ENCODE assay signal across 8 cellular contexts in genomic region chr2:37982147-37982582, GRCh38. TPM values are rescaled to one million over a fixed set of nuclear protein-coding genes. Genes with fewer than 3 reads are reported as not detected.
DNase-seq lines count a peak whose midpoint lies in the region; ATAC-seq and TF ChIP-seq lines count a peak whose summit lies in the region.

No MANE protein-coding gene starts in this region.

- peaks cover 4 to 13% (median 6%) of the 10 kb centered on the region in 7 donors for H3K9me3 Mint-ChIP-seq in CD14-positive monocyte
- H3K9me3 Mint-ChIP-seq in activated T-cell treated with anti-CD3 and anti-CD28 coated beads, Interleukin-2, amount 50 U/mL, for 72 hours = no peaks in the 10 kb centered on the region

- no peaks in the 10 kb centered on the region for H3K79me2 ChIP-seq in OCI-LY1 (ENCODE audit: insufficient read depth, low read length)

- TF ChIP-seq CTCF in CD14-positive monocyte (IDR thresholded peaks at IDR 0.05) = peak; percentile 95
- TF ChIP-seq CTCF in OCI-LY1 (IDR thresholded peaks at IDR 0.05; ENCODE audit: low read length) = peak; percentile 92
- peak; percentile 71 for TF ChIP-seq CTCF in foreskin fibroblast (IDR thresholded peaks at IDR 0.05; ENCODE audit: low read depth, low read length)
- peak; percentile 83 to 92 (median 86) for TF ChIP-seq CTCF in testis (IDR thresholded peaks at IDR 0.05)

- H3K4me3 ChIP-seq in OCI-LY1 (ENCODE audit: low read depth, low read length, poor library complexity, severe bottlenecking) (no peak overlapping the region), foreskin fibroblast (ENCODE audit: low read depth in 1 of 2, low read length in 2 of 2) (peak overlapping the region in 1 of 2 donors; percentile 2), testis (no peak overlapping the region)

- H3K27me3 ChIP-seq in OCI-LY1 (ENCODE audit: insufficient read depth, low read length) = no peaks in the 10 kb centered on the region
- H3K27me3 ChIP-seq in testis = no peaks in the 10 kb centered on the region

- no peak for TF ChIP-seq POLR2A in testis (IDR thresholded peaks at IDR 0.05)

- no peaks in the 10 kb centered on the region for H3K9me3 ChIP-seq in OCI-LY1 (ENCODE audit: low read length)
- H3K9me3 ChIP-seq in testis = no peaks in the 10 kb centered on the region

- peaks cover 20% of the 10 kb centered on the region for H3K4me1 Mint-ChIP-seq in CD14-positive monocyte
- H3K4me1 Mint-ChIP-seq in activated T-cell treated with anti-CD3 and anti-CD28 coated beads, Interleukin-2, amount 50 U/mL, for 72 hours (ENCODE audit: low read depth) = peaks cover 11% of the 10 kb centered on the region

- peaks cover 0 to 3% (median 2%) of the 10 kb centered on the region in 3 donors for H3K27me3 Mint-ChIP-seq in CD14-positive monocyte (ENCODE audit: low read depth in 3 of 3)
- peaks cover 6% of the 10 kb centered on the region for H3K27me3 Mint-ChIP-seq in activated T-cell treated with anti-CD3 and anti-CD28 coated beads, Interleukin-2, amount 50 U/mL, for 72 hours (ENCODE audit: low read depth)

- no peaks in the 10 kb centered on the region for H3F3A ChIP-seq in OCI-LY1 (ENCODE audit: insufficient read depth, low read length)

- intact Hi-C loops in CD14-positive monocyte (cut with micrococcal nuclease) = loop anchor here in 1 of 2 donors (5.0 kb wide), 1 partner anchor 95 kb away; the partner anchor contains the start of gene CYP1B1
- intact Hi-C loops in testis (cut with DNase I; ENCODE audit: low total_unique reads) = no loop called here

- H3K27ac Mint-ChIP-seq in CD14-positive monocyte = peak overlapping the region in 1 of 7 donors; percentile 72
- H3K27ac Mint-ChIP-seq in activated T-cell treated with anti-CD3 and anti-CD28 coated beads, Interleukin-2, amount 50 U/mL, for 72 hours = no peak overlapping the region

- no peak for ATAC-seq in activated T-cell treated with anti-CD3 and anti-CD28 coated beads, Interleukin-2, amount 50 U/mL, for 72 hours (replicated peaks in 1 of 2)
- ATAC-seq in HG03457 (IDR thresholded peaks at IDR 0.05; ENCODE audit: unreplicated experiment) = no peak

- peaks cover 6% of the 10 kb centered on the region in 2 donors for H3K36me3 Mint-ChIP-seq in CD14-positive monocyte
- H3K36me3 Mint-ChIP-seq in activated T-cell treated with anti-CD3 and anti-CD28 coated beads, Interleukin-2, amount 50 U/mL, for 72 hours (ENCODE audit: insufficient read depth in 2 of 2) = no peaks in the 10 kb centered on the region

- H3K9me2 ChIP-seq in OCI-LY1 (ENCODE audit: low read depth, low read length) = no peaks in the 10 kb centered on the region

- no peaks in the 10 kb centered on the region for H3K4me1 ChIP-seq in OCI-LY1 (ENCODE audit: insufficient read depth, low read length, severe bottlenecking)
- H3K4me1 ChIP-seq in testis = no peaks in the 10 kb centered on the region

- no peaks in the 10 kb centered on the region for H3K36me3 ChIP-seq in OCI-LY1 (ENCODE audit: insufficient read depth, low read length)
- H3K36me3 ChIP-seq in testis (ENCODE audit: low read depth, missing control alignments) = no peaks in the 10 kb centered on the region

- no peak overlapping the region for H2AFZ ChIP-seq in OCI-LY1 (ENCODE audit: low read length)

- H4K20me1 ChIP-seq in OCI-LY1 (ENCODE audit: insufficient read depth, low read length) = no peaks in the 10 kb centered on the region

- peak overlapping the region in 1 of 2 donors; percentile 66 for H3K4me3 Mint-ChIP-seq in CD14-positive monocyte
- no peak overlapping the region for H3K4me3 Mint-ChIP-seq in activated T-cell treated with anti-CD3 and anti-CD28 coated beads, Interleukin-2, amount 50 U/mL, for 72 hours

- no peak overlapping the region for H3K9ac ChIP-seq in OCI-LY1 (ENCODE audit: low read length)

- H3K27ac ChIP-seq in OCI-LY1 (ENCODE audit: low read depth, low read length, poor library complexity, severe bottlenecking) (no peak overlapping the region), testis (no peak overlapping the region)

- no peak for DNase-seq in CD14-positive monocyte (ENCODE audit: low spot score)
- peak; percentile 28 for DNase-seq in HCEC 1CT
- peak; percentile 49 to 60 for DNase-seq in activated T-cell treated with anti-CD3 and anti-CD28 coated beads, Interleukin-2, amount 50 U/mL, for 72 hours
- peak; percentile 42 to 83 for DNase-seq in foreskin fibroblast
- DNase-seq in occipital lobe (lab: John Stamatoyannopoulos, UW) = peak; percentile 50
- DNase-seq in testis = peak; percentile 80

- WGBS in testis, 2 donors = 2 to 9% methylated on average over 3 of the region's 3 CpGs

- no peak overlapping the region for H3K4me2 ChIP-seq in OCI-LY1 (ENCODE audit: low read length)

RNA-seq across cellular contexts. Expression of gene RMDN2, which starts 57.1 kb away (rescaled TPM):
- polyA plus RNA-seq in CD14-positive monocyte (10 to 100 TPM; 10.7 to 14.3 TPM), testis (ENCODE audit: insufficient read depth, low read depth, low replicate concordance) (34.9 TPM)
- total RNA-seq in activated T-cell treated with anti-CD3 and anti-CD28 coated beads, Interleukin-2, amount 50 U/mL, for 72 hours = 1 to 10 TPM; 1.4 to 2.6 TPM
- total RNA-seq in occipital lobe (13.6 TPM), testis (10 to 100 TPM; 22.8 to 31.6 TPM)
